In the genomic region with DNA sequence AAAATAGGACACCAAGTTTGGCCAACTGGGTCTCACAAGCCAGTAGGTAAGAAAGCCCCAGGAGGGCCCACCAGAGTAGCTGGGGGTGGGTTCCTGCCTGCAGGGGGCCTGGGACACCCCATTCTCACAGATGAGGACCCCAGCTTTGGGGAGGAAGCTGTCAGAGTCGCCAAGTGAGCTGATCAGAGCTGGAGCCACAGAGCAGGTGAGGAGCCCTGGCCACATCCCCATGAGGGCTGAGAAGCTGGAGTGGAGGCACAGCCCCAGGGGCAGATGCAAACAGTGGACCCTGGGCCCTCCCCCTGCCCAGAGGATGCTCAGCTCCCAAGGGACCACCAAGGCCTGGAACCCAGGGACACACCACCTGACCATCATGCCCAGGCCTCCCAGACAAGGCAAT, we compare ENCODE assay signal across 29 cellular contexts.
"Had no signal": no experiment of that assay in that cellular context is flagged by ENCODE, and none has a peak within 500 bp of the region (broad histone marks: within the 10 kb centered on the region; RNA-seq: fewer than 3 reads in every experiment).

No MANE protein-coding gene starts in this region.

- H3K27me3 ChIP-seq: body of pancreas, foreskin keratinocyte, gastrocnemius medialis had no signal

- H3K27me3 Mint-ChIP-seq: activated naive CD8-positive, alpha-beta T cell had no signal

- H3K4me1 ChIP-seq: body of pancreas, esophagus muscularis mucosa, foreskin keratinocyte, gastrocnemius medialis had no signal

- H3K9me3 ChIP-seq: body of pancreas, esophagus muscularis mucosa, gastrocnemius medialis had no signal

- DNase-seq: activated CD4-positive, alpha-beta memory T cell treated with anti-CD3 and anti-CD28 coated beads, Interleukin-2, amount 10 ng/mL, durations not matched to agents 7 days and 5 days; activated CD4-positive, alpha-beta T cell treated with anti-CD3 and anti-CD28 coated beads for 36 hours; activated CD4-positive, alpha-beta T cell treated with anti-CD3 and anti-CD28 coated beads, Interleukin-2, amount 10 ng/mL, durations not matched to agents 24 days and 14 days; activated CD4-positive, CD25-positive, alpha-beta regulatory T cell; activated CD4-positive, CD25-positive, alpha-beta regulatory T cell treated with anti-CD3 and anti-CD28 coated beads, Interleukin-2, amount 50 U/mL, for 72 hours; activated CD8-positive, alpha-beta memory T cell treated with anti-CD3 and anti-CD28 coated beads, Interleukin-2, amount 50 U/mL, for 48 hours; activated gamma-delta T cell; activated naive CD4-positive, alpha-beta T cell treated with anti-CD3 and anti-CD28 coated beads, Interleukin-2, amount 50 U/mL, for 16 hours; activated naive CD4-positive, alpha-beta T cell treated with Interleukin-2 at 50 U/mL for 16 hours; activated T-cell treated with anti-CD3 and anti-CD28 coated beads for 4 hours; activated T-cell treated with anti-CD3 and anti-CD28 coated beads, Interleukin-2, amount 50 U/mL, for 24 hours; activated T-cell treated with anti-CD3 and anti-CD28 coated beads, Interleukin-2, amount 50 U/mL, for 72 hours; amniotic stem cell; anterior cingulate cortex; body of pancreas; caudate nucleus; cortex of kidney; dermis blood vessel endothelial cell; effector CD4-positive, alpha-beta T cell; effector memory CD8-positive, alpha-beta T cell; erythroblast; foreskin keratinocyte; gastrocnemius medialis; glutamatergic neuron; T-helper 1 cell; T-helper 17 cell had no signal

- H3K36me3 ChIP-seq: esophagus muscularis mucosa, gastrocnemius medialis had no signal

- H3K4me3 Mint-ChIP-seq: activated CD4-positive, alpha-beta memory T cell treated with anti-CD3 and anti-CD28 coated beads, Interleukin-2, amount 10 ng/mL, durations not matched to agents 7 days and 5 days; activated CD4-positive, alpha-beta T cell treated with anti-CD3 and anti-CD28 coated beads for 36 hours; activated CD4-positive, alpha-beta T cell treated with anti-CD3 and anti-CD28 coated beads, Interleukin-2, amount 10 ng/mL, durations not matched to agents 24 days and 14 days; activated naive CD8-positive, alpha-beta T cell; activated T-cell treated with anti-CD3 and anti-CD28 coated beads, Interleukin-2, amount 50 U/mL, for 24 hours; activated T-cell treated with anti-CD3 and anti-CD28 coated beads, Interleukin-2, amount 50 U/mL, for 72 hours; effector memory CD8-positive, alpha-beta T cell; T-helper 17 cell had no signal

- H3K36me3 Mint-ChIP-seq: activated naive CD8-positive, alpha-beta T cell had no signal

- H3K4me3 ChIP-seq: body of pancreas, esophagus muscularis mucosa, gastrocnemius medialis had no signal

- FAIRE-seq: colon had no signal

- H3K4me1 Mint-ChIP-seq: activated CD4-positive, alpha-beta memory T cell treated with anti-CD3 and anti-CD28 coated beads, Interleukin-2, amount 10 ng/mL, durations not matched to agents 7 days and 5 days; activated CD4-positive, alpha-beta T cell treated with anti-CD3 and anti-CD28 coated beads for 36 hours; activated CD4-positive, alpha-beta T cell treated with anti-CD3 and anti-CD28 coated beads, Interleukin-2, amount 10 ng/mL, durations not matched to agents 24 days and 14 days; T-helper 17 cell had no signal

- H3K27ac ChIP-seq: body of pancreas, esophagus muscularis mucosa, foreskin keratinocyte, gastrocnemius medialis had no signal

- ATAC-seq: activated CD4-positive, alpha-beta T cell treated with anti-CD3 and anti-CD28 coated beads for 36 hours; activated T-cell treated with anti-CD3 and anti-CD28 coated beads, Interleukin-2, amount 50 U/mL, for 72 hours; body of pancreas; effector memory CD8-positive, alpha-beta T cell; foreskin keratinocyte; gastrocnemius medialis; T-helper 17 cell had no signal

- H3K27ac Mint-ChIP-seq: activated CD4-positive, alpha-beta memory T cell treated with anti-CD3 and anti-CD28 coated beads, Interleukin-2, amount 10 ng/mL, durations not matched to agents 7 days and 5 days; activated CD4-positive, alpha-beta T cell treated with anti-CD3 and anti-CD28 coated beads for 36 hours; activated CD4-positive, alpha-beta T cell treated with anti-CD3 and anti-CD28 coated beads, Interleukin-2, amount 10 ng/mL, durations not matched to agents 24 days and 14 days; activated naive CD8-positive, alpha-beta T cell; activated T-cell treated with anti-CD3 and anti-CD28 coated beads, Interleukin-2, amount 50 U/mL, for 24 hours; activated T-cell treated with anti-CD3 and anti-CD28 coated beads, Interleukin-2, amount 50 U/mL, for 72 hours; effector memory CD8-positive, alpha-beta T cell; T-helper 17 cell had no signal
